In the genomic region with DNA sequence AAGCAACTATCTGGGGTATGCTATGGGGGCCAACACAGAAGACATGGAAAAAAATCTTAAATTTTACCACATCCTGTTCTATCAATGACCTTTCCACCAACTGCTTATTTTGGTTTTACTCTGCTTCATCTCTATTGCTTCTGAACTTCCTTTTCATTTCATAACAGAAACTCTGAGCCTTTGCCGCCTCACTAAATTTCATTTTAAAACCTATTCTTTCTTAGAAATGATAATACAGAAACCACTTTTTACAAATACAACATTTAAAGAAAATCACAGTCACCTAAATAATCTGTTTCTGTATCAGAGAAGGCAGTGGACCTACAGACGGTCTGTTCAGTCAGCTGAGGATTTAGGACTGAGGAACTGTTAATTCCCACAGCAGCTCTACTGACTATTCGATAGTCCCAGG, we compare ENCODE assay signal across 1 cellular context.
A peak's percentile ranks its signal among the peaks of the same experiment; 100 is the strongest.
TF ChIP-seq lines count a peak whose summit lies in the region.

No MANE protein-coding gene starts in this region.

TF ChIP-seq in GM12878, 131 proteins besides CTCF, POLR2A, EP300 and RAD21 (continued from another document and continues in another):
- TF ChIP-seq, protein P1, sequence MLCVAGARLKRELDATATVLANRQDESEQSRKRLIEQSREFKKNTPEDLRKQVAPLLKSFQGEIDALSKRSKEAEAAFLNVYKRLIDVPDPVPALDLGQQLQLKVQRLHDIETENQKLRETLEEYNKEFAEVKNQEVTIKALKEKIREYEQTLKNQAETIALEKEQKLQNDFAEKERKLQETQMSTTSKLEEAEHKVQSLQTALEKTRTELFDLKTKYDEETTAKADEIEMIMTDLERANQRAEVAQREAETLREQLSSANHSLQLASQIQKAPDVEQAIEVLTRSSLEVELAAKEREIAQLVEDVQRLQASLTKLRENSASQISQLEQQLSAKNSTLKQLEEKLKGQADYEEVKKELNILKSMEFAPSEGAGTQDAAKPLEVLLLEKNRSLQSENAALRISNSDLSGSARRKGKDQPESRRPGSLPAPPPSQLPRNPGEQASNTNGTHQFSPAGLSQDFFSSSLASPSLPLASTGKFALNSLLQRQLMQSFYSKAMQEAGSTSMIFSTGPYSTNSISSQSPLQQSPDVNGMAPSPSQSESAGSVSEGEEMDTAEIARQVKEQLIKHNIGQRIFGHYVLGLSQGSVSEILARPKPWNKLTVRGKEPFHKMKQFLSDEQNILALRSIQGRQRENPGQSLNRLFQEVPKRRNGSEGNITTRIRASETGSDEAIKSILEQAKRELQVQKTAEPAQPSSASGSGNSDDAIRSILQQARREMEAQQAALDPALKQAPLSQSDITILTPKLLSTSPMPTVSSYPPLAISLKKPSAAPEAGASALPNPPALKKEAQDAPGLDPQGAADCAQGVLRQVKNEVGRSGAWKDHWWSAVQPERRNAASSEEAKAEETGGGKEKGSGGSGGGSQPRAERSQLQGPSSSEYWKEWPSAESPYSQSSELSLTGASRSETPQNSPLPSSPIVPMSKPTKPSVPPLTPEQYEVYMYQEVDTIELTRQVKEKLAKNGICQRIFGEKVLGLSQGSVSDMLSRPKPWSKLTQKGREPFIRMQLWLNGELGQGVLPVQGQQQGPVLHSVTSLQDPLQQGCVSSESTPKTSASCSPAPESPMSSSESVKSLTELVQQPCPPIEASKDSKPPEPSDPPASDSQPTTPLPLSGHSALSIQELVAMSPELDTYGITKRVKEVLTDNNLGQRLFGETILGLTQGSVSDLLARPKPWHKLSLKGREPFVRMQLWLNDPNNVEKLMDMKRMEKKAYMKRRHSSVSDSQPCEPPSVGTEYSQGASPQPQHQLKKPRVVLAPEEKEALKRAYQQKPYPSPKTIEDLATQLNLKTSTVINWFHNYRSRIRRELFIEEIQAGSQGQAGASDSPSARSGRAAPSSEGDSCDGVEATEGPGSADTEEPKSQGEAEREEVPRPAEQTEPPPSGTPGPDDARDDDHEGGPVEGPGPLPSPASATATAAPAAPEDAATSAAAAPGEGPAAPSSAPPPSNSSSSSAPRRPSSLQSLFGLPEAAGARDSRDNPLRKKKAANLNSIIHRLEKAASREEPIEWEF (IDR thresholded peaks at IDR 0.05; ENCODE audit: insufficient replicate concordance, low read depth, low read length) = no peak
- TF ChIP-seq MYB (IDR thresholded peaks at IDR 0.05; ENCODE audit: borderline replicate concordance, low read depth, low read length) (no peak), MLLT1 (IDR thresholded peaks at IDR 0.05) (no peak), BRCA1 (IDR thresholded peaks at IDR 0.05; ENCODE audit: low read depth, low read length) (no peak), ZNF592 (IDR thresholded peaks at IDR 0.05) (no peak), ZBED1 (IDR thresholded peaks at IDR 0.05; ENCODE audit: borderline replicate concordance) (no peak), USF1 (IDR thresholded peaks at IDR 0.05; ENCODE audit: borderline replicate concordance, extremely low read length, insufficient read depth, low read depth, low read length) (no peak), MEF2B (IDR thresholded peaks at IDR 0.05; ENCODE audit: partially characterized antibody, poor library complexity, severe bottlenecking) (no peak), FOXM1 (IDR thresholded peaks at IDR 0.05; ENCODE audit: low read depth, low read length) (peak; percentile 70), SPI1 (IDR thresholded peaks at IDR 0.05; ENCODE audit: borderline replicate concordance, insufficient read depth, low read depth, low read length) (no peak), BCL3 (IDR thresholded peaks at IDR 0.05; ENCODE audit: borderline replicate concordance, insufficient read depth, low read depth, low read length, poor library complexity, severe bottlenecking) (peak; percentile 21), ZNF274 (IDR thresholded peaks at IDR 0.05; ENCODE audit: insufficient read depth, insufficient read length) (no peak), BCL11A (IDR thresholded peaks at IDR 0.05; ENCODE audit: low read depth, low read length) (peak; percentile 23; the same call in 1 of the 2 replicates), NR2C2 (IDR thresholded peaks at IDR 0.05; ENCODE audit: borderline replicate concordance, control insufficient read depth, insufficient read length, low read depth) (no peak), NKRF (conservative IDR thresholded peaks at IDR 0.05) (no peak), TBL1XR1 (IDR thresholded peaks at IDR 0.05; ENCODE audit: low read depth, low read length) (no peak), MEF2A (IDR thresholded peaks at IDR 0.05; ENCODE audit: insufficient read depth, low read depth, low read length) (peak; percentile 79), PKNOX1 (IDR thresholded peaks at IDR 0.05) (no peak)
- TF ChIP-seq, protein P2, sequence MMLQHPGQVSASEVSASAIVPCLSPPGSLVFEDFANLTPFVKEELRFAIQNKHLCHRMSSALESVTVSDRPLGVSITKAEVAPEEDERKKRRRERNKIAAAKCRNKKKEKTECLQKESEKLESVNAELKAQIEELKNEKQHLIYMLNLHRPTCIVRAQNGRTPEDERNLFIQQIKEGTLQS (IDR thresholded peaks at IDR 0.05; ENCODE audit: borderline replicate concordance, extremely low read depth, low read depth, low read length) = no peak
- TF ChIP-seq, protein P3, sequence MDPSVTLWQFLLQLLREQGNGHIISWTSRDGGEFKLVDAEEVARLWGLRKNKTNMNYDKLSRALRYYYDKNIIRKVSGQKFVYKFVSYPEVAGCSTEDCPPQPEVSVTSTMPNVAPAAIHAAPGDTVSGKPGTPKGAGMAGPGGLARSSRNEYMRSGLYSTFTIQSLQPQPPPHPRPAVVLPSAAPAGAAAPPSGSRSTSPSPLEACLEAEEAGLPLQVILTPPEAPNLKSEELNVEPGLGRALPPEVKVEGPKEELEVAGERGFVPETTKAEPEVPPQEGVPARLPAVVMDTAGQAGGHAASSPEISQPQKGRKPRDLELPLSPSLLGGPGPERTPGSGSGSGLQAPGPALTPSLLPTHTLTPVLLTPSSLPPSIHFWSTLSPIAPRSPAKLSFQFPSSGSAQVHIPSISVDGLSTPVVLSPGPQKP (IDR thresholded peaks at IDR 0.05; ENCODE audit: low read depth, low read length) = no peak
- TF ChIP-seq, protein P4, sequence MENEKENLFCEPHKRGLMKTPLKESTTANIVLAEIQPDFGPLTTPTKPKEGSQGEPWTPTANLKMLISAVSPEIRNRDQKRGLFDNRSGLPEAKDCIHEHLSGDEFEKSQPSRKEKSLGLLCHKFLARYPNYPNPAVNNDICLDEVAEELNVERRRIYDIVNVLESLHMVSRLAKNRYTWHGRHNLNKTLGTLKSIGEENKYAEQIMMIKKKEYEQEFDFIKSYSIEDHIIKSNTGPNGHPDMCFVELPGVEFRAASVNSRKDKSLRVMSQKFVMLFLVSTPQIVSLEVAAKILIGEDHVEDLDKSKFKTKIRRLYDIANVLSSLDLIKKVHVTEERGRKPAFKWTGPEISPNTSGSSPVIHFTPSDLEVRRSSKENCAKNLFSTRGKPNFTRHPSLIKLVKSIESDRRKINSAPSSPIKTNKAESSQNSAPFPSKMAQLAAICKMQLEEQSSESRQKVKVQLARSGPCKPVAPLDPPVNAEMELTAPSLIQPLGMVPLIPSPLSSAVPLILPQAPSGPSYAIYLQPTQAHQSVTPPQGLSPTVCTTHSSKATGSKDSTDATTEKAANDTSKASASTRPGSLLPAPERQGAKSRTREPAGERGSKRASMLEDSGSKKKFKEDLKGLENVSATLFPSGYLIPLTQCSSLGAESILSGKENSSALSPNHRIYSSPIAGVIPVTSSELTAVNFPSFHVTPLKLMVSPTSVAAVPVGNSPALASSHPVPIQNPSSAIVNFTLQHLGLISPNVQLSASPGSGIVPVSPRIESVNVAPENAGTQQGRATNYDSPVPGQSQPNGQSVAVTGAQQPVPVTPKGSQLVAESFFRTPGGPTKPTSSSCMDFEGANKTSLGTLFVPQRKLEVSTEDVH (IDR thresholded peaks at IDR 0.05; ENCODE audit: low read depth, partially characterized antibody) = no peak
- TF ChIP-seq, protein P5, sequence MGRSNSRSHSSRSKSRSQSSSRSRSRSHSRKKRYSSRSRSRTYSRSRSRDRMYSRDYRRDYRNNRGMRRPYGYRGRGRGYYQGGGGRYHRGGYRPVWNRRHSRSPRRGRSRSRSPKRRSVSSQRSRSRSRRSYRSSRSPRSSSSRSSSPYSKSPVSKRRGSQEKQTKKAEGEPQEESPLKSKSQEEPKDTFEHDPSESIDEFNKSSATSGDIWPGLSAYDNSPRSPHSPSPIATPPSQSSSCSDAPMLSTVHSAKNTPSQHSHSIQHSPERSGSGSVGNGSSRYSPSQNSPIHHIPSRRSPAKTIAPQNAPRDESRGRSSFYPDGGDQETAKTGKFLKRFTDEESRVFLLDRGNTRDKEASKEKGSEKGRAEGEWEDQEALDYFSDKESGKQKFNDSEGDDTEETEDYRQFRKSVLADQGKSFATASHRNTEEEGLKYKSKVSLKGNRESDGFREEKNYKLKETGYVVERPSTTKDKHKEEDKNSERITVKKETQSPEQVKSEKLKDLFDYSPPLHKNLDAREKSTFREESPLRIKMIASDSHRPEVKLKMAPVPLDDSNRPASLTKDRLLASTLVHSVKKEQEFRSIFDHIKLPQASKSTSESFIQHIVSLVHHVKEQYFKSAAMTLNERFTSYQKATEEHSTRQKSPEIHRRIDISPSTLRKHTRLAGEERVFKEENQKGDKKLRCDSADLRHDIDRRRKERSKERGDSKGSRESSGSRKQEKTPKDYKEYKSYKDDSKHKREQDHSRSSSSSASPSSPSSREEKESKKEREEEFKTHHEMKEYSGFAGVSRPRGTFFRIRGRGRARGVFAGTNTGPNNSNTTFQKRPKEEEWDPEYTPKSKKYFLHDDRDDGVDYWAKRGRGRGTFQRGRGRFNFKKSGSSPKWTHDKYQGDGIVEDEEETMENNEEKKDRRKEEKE (IDR thresholded peaks at IDR 0.05) = no peak
